25 cellular contexts compared by ENCODE assay signal in the genomic region with DNA sequence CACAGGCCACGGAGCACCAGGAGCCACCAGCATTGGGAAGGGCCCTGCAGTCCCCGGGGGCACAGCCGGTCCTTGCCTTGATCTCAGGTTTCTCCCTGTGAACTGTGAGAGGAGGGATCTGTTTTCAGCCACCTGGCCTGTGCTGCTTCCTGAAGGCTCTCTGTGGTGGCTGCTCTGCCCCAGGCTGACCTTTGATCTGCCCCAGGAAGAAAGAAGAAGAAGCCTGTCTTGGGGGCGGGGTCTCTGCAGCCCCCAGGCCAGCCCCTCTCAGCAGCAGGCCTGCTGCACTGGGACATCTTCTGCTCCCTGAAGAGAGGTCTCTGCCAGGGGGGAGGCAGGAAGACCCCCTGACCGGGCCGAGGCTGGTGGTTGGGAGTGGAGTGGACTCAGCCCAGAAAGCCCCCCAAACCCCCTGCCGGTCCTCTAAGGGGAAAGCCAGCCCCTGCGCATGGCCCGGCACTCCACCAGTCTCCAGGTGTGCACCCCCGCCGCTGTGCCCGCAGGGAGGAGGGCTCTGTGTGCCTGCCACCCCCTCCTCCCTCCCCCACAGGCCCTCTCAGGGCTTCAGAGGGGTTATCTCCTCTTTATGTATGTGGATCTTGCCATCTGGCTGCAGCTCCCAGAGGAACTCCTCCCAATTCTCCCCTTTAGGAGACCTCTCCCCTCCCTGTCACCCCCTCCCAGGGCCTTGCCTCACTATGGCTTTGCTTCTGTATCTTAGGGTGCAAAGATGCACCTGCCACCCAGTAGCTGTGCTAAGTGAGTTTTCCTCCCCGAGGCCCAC.
DNase-seq lines count a peak whose midpoint lies in the region; ATAC-seq and TF ChIP-seq lines count a peak whose summit lies in the region.
"Had no signal": no experiment of that assay in that cellular context is flagged by ENCODE, and none has a peak within 500 bp of the region (broad histone marks: within the 10 kb centered on the region; RNA-seq: fewer than 3 reads in every experiment).

No MANE protein-coding gene starts in this region.

- intact Hi-C loops in CD14-positive monocyte (cut with micrococcal nuclease) (no loop called here), Right ventricle myocardium superior (cut with DNase I) (no loop called here), vagina (cut with DNase I) (no loop called here)

- H3K4me3 ChIP-seq in WERI-Rb-1 (ENCODE audit: low read depth, low read length) (no peak overlapping the region), vagina (no peak overlapping the region)
- H3K4me3 ChIP-seq: breast epithelium, psoas muscle, suprapubic skin had no signal

- H3K4me3 Mint-ChIP-seq in CD14-positive monocyte = no peak overlapping the region
- H3K4me3 Mint-ChIP-seq in neural crest cell = no peak overlapping the region
- H3K4me3 Mint-ChIP-seq: activated CD4-positive, alpha-beta T cell treated with anti-CD3 and anti-CD28 coated beads, Interleukin-2, amount 10 ng/mL, durations not matched to agents 24 days and 14 days; CD8-positive, alpha-beta memory T cell; HFFc6; nephron had no signal

- H3K9me3 Mint-ChIP-seq in CD14-positive monocyte (peaks cover 2 to 6% (median 4%) of the 10 kb centered on the region in 7 donors), neural crest cell (no peaks in the 10 kb centered on the region)
- H3K9me3 Mint-ChIP-seq: activated CD4-positive, alpha-beta T cell treated with anti-CD3 and anti-CD28 coated beads, Interleukin-2, amount 10 ng/mL, durations not matched to agents 24 days and 14 days; CD8-positive, alpha-beta memory T cell; nephron had no signal

- peaks cover 3 to 6% (median 4%) of the 10 kb centered on the region in 3 donors for H3K27me3 Mint-ChIP-seq in CD14-positive monocyte (ENCODE audit: low read depth in 3 of 3)
- no peaks in the 10 kb centered on the region for H3K27me3 Mint-ChIP-seq in neural crest cell (ENCODE audit: low read depth)
- H3K27me3 Mint-ChIP-seq: activated CD4-positive, alpha-beta T cell treated with anti-CD3 and anti-CD28 coated beads, Interleukin-2, amount 10 ng/mL, durations not matched to agents 24 days and 14 days had no signal

- no peak for TF ChIP-seq POLR2A in vagina (IDR thresholded peaks at IDR 0.05)

- H3K27me3 ChIP-seq in WERI-Rb-1 (ENCODE audit: insufficient read depth, low read depth, severe bottlenecking) (no peaks in the 10 kb centered on the region), vagina (no peaks in the 10 kb centered on the region)
- H3K27me3 ChIP-seq: foreskin keratinocyte had no signal

- ATAC-seq in Right ventricle myocardium superior (ENCODE audit: poor library complexity) = no peak
- ATAC-seq in GM19351 (IDR thresholded peaks at IDR 0.05; ENCODE audit: unreplicated experiment) = no peak
- ATAC-seq in HG03175 (IDR thresholded peaks at IDR 0.05; ENCODE audit: unreplicated experiment) = no peak
- ATAC-seq: foreskin keratinocyte, psoas muscle had no signal

- H3K27ac ChIP-seq in WERI-Rb-1 = peak overlapping the region; percentile 88
- H3K27ac ChIP-seq in vagina = no peak overlapping the region
- H3K27ac ChIP-seq: breast epithelium, epithelial cell of prostate, foreskin keratinocyte, psoas muscle, suprapubic skin had no signal

- no peaks in the 10 kb centered on the region for H3K4me1 ChIP-seq in vagina
- H3K4me1 ChIP-seq: breast epithelium, foreskin keratinocyte, psoas muscle, suprapubic skin had no signal

- DNase-seq in CD14-positive monocyte (ENCODE audit: low spot score) (peak; percentile 40), NCI-H1436 treated with DMSO at 0.1 percent for 48 hours (lab: John Stamatoyannopoulos, UW) (peak; percentile 50), WERI-Rb-1 (peak; percentile 56), neural crest cell (ENCODE audit: low read depth, low spot score) (peak; percentile 29), Right ventricle myocardium superior (no peak), vagina (ENCODE audit: extremely low spot score in 2 of 2) (no peak)
- DNase-seq: activated CD4-positive, alpha-beta T cell treated with anti-CD3 and anti-CD28 coated beads, Interleukin-2, amount 10 ng/mL, durations not matched to agents 24 days and 14 days; activated CD8-positive, alpha-beta memory T cell treated with anti-CD3 and anti-CD28 coated beads, Interleukin-2, amount 50 U/mL, for 4 hours; activated effector memory CD4-positive, alpha-beta T cell treated with Interleukin-2 at 50 U/mL for 16 hours; CD8-positive, alpha-beta memory T cell; foreskin keratinocyte; HFFc6; hippocampal formation; kidney glomerular epithelial cell; mesenchymal stem cell; NCI-H446; psoas muscle; stimulated activated CD4-positive, alpha-beta T cell treated with anti-CD3 and anti-CD28 coated beads, Interleukin-12 subunit alpha, Interleukin-12 subunit beta, amount 100 ng/mL, for 4 hours; SW 1271 had no signal

- TF ChIP-seq CTCF in CD14-positive monocyte (IDR thresholded peaks at IDR 0.05) = no peak
- TF ChIP-seq CTCF in WERI-Rb-1 (IDR thresholded peaks at IDR 0.05; ENCODE audit: low read depth, low read length) = no peak
- TF ChIP-seq CTCF in neural crest cell (conservative IDR thresholded peaks at IDR 0.05) = no peak
- TF ChIP-seq CTCF in vagina (IDR thresholded peaks at IDR 0.05) = no peak

- no peaks in the 10 kb centered on the region for H3K9me3 ChIP-seq in WERI-Rb-1 (ENCODE audit: severe bottlenecking)
- H3K9me3 ChIP-seq in vagina = no peaks in the 10 kb centered on the region
- H3K9me3 ChIP-seq: psoas muscle, suprapubic skin had no signal

- H3K4me1 Mint-ChIP-seq in CD14-positive monocyte (no peaks in the 10 kb centered on the region), neural crest cell (peaks cover 19% of the 10 kb centered on the region)
- H3K4me1 Mint-ChIP-seq: activated CD4-positive, alpha-beta T cell treated with anti-CD3 and anti-CD28 coated beads, Interleukin-2, amount 10 ng/mL, durations not matched to agents 24 days and 14 days; CD8-positive, alpha-beta memory T cell; nephron had no signal

- H3K27ac Mint-ChIP-seq in CD14-positive monocyte = no peak overlapping the region
- no peak overlapping the region for H3K27ac Mint-ChIP-seq in neural crest cell (ENCODE audit: unreplicated experiment)
- H3K27ac Mint-ChIP-seq: activated CD4-positive, alpha-beta T cell treated with anti-CD3 and anti-CD28 coated beads, Interleukin-2, amount 10 ng/mL, durations not matched to agents 24 days and 14 days; CD8-positive, alpha-beta memory T cell; HFFc6; nephron had no signal

- H3K36me3 ChIP-seq in WERI-Rb-1 (no peaks in the 10 kb centered on the region), vagina (no peaks in the 10 kb centered on the region)
- H3K36me3 ChIP-seq: breast epithelium, suprapubic skin had no signal

- H3K36me3 Mint-ChIP-seq in CD14-positive monocyte (no peaks in the 10 kb centered on the region), neural crest cell (ENCODE audit: low read depth) (no peaks in the 10 kb centered on the region)
- H3K36me3 Mint-ChIP-seq: CD8-positive, alpha-beta memory T cell had no signal

Comparison
In these comparisons a context has a peak if more than half of its experiments do, and no peak if none do; other contexts are left out.
1. DNase-seq: peak in CD14-positive monocyte (single experiment), NCI-H1436 treated with DMSO at 0.1 percent for 48 hours (single experiment), WERI-Rb-1 (single experiment) and neural crest cell (single experiment); none in Right ventricle myocardium superior (single experiment) and vagina (0 of 2).